8 cellular contexts compared by ENCODE assay signal in the genomic region with DNA sequence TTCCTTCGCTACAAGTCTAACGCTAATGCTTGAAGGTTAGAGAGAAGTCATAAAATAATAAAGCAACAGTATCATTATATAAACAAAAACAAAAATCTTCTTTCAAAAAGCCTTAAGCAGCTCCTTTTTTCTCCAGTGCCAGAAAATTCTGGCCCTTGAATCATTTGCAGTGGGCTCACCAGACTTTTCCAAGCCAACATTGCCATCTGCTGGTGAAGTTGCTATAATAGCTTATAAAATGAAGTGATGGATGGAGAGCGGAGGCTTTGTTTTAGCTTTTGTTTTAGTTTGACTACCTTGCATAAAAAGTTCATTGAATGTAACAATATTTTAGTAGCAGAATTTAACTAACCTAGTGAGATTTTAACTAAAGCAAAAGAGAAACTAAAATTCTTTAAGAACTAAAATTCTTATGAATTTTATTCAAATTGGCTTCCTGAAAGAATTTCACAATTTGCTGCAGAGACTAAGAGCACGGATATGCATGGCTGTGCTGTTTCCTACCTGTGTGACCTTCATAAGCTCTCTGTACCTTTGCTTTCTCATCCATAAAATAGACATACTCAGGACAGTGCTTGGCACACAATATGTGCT. TPM values are rescaled to one million over a fixed set of nuclear protein-coding genes. Genes with fewer than 3 reads are reported as not detected.
DNase-seq lines count a peak whose midpoint lies in the region; ATAC-seq and TF ChIP-seq lines count a peak whose summit lies in the region.

No MANE protein-coding gene starts in this region.

- TF ChIP-seq CTCF in GM12875 (IDR thresholded peaks at IDR 0.05; ENCODE audit: borderline replicate concordance, insufficient read depth, low read depth, low read length) (peak; percentile 30; the same call in 1 of the 2 replicates), NB4 (IDR thresholded peaks at IDR 0.05; ENCODE audit: low read depth, low read length) (peak; percentile 46), hepatocyte (IDR thresholded peaks at IDR 0.05; ENCODE audit: poor library complexity) (peak; percentile 84), smooth muscle cell (IDR thresholded peaks at IDR 0.05; ENCODE audit: borderline replicate concordance, insufficient read depth, poor library complexity, severe bottlenecking) (peak; percentile 82)

- H3K9me3 ChIP-seq in hepatocyte (ENCODE audit: low read depth) (no peaks in the 10 kb centered on the region), smooth muscle cell (replicated peaks; ENCODE audit: low read depth) (no peaks in the 10 kb centered on the region)

- no peak for ATAC-seq in HG02840 (IDR thresholded peaks at IDR 0.05; ENCODE audit: low FRiP score, unreplicated experiment)

- H3K9ac ChIP-seq in smooth muscle cell (ENCODE audit: low read depth): no peak overlapping the region

- H3K27ac ChIP-seq in hepatocyte (no peak overlapping the region), smooth muscle cell (ENCODE audit: low read depth) (no peak overlapping the region)

- no peak overlapping the region for H2AFZ ChIP-seq in hepatocyte
- no peak overlapping the region for H2AFZ ChIP-seq in smooth muscle cell (ENCODE audit: low read depth)

- H3K4me2 ChIP-seq in hepatocyte: no peak overlapping the region
- H3K4me2 ChIP-seq in smooth muscle cell: no peak overlapping the region

- no peak overlapping the region for H3K4me3 ChIP-seq in GM12875 (ENCODE audit: low read depth, low read length)
- H3K4me3 ChIP-seq in NB4 (ENCODE audit: low read depth, low read length): no peak overlapping the region
- H3K4me3 ChIP-seq in hepatocyte: no peak overlapping the region
- no peak overlapping the region for H3K4me3 ChIP-seq in smooth muscle cell

- H4K20me1 ChIP-seq in hepatocyte (ENCODE audit: insufficient read depth, poor library complexity, severe bottlenecking): no peaks in the 10 kb centered on the region
- H4K20me1 ChIP-seq in smooth muscle cell (ENCODE audit: low read depth): no peaks in the 10 kb centered on the region

- no peaks in the 10 kb centered on the region for H3K79me2 ChIP-seq in hepatocyte
- no peaks in the 10 kb centered on the region for H3K79me2 ChIP-seq in smooth muscle cell (ENCODE audit: low read depth)

- peak; percentile 65 for DNase-seq in A172 (ENCODE audit: low spot score)
- DNase-seq in NB4 (ENCODE audit: low read depth): peak; percentile 74
- DNase-seq in SW480 (ENCODE audit: low spot score): peak; percentile 36
- peak in 39 of 58 donors; percentile 6 to 73 (median 37) for DNase-seq in anterior cingulate cortex (lab: John Stamatoyannopoulos, UW)
- DNase-seq in hepatocyte (ENCODE audit: low spot score): peak; percentile 84
- no peak for DNase-seq in smooth muscle cell (lab: John Stamatoyannopoulos, UW; ENCODE audit: unreplicated experiment)

- H3K36me3 ChIP-seq in hepatocyte (replicated peaks; ENCODE audit: insufficient read depth, low read depth): no peaks in the 10 kb centered on the region
- no peaks in the 10 kb centered on the region for H3K36me3 ChIP-seq in smooth muscle cell (ENCODE audit: low read depth)

- WGBS in hepatocyte (ENCODE audit: low lambda C conversion rate, missing lambda C conversion rate): 55% methylated on average over 4 of the region's 4 CpGs
- WGBS in smooth muscle cell (ENCODE audit: low lambda C conversion rate): 61% methylated on average over 4 of the region's 4 CpGs

- H3K27me3 ChIP-seq in hepatocyte: no peaks in the 10 kb centered on the region
- H3K27me3 ChIP-seq in smooth muscle cell (ENCODE audit: low read depth): no peaks in the 10 kb centered on the region

- H3F3A ChIP-seq in smooth muscle cell (ENCODE audit: low read depth): no peaks in the 10 kb centered on the region

- H3K4me1 ChIP-seq in hepatocyte (ENCODE audit: insufficient read depth): no peaks in the 10 kb centered on the region
- peaks cover 5% of the 10 kb centered on the region for H3K4me1 ChIP-seq in smooth muscle cell (ENCODE audit: low read depth)

- H3K9me2 ChIP-seq in hepatocyte (replicated peaks; ENCODE audit: insufficient read depth): no peaks in the 10 kb centered on the region

- no peak for TF ChIP-seq POLR2A in NB4 (IDR thresholded peaks at IDR 0.05; ENCODE audit: extremely low read depth, insufficient read length)

RNA-seq across cellular contexts. Expression of gene SLC2A12, which starts 44.8 kb away (rescaled TPM):
- total RNA-seq in A172 (2014; rRNA removed; shearing (Covaris generic)): 0.24 and 0.91 TPM in 2 replicates
- total RNA-seq in hepatocyte (2.5 and 2.9 TPM in 2 replicates), smooth muscle cell (1.8 and 2.3 TPM in 2 replicates)
- polyA plus RNA-seq in hepatocyte (0.86 and 1.1 TPM in 2 replicates), smooth muscle cell (0.08 and 0.67 TPM in 2 replicates)

Comparison
In these comparisons a context has a peak if more than half of its experiments do, and no peak if none do; other contexts are left out.
1. CTCF ChIP-seq: peak in every context shown above with its lines; median percentile 84 in hepatocyte; 82 in smooth muscle cell; 46 in NB4; 30 in GM12875.